1 cellular context compared by ENCODE assay signal in the genomic region with DNA sequence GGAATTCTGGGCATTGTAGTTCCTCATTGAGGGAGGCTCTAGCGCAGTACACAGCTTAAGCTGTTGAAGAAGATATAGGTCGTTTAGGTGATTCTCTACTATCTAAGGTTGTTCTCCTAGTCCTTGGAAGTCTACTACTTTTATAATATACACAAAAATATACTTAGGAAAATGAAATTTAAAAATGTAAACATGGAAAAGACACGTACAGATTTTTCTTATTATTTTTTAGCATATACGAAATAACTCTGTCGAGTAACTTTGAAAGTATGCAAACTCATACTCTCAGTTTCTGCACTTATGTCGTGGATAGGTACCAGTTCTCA.
TF ChIP-seq lines count a peak whose summit lies in the region.

No MANE protein-coding gene starts in this region.

TF ChIP-seq in A549, 52 proteins besides CTCF, POLR2A, EP300 and RAD21 (continued from another document):
- TF ChIP-seq CEBPB (IDR thresholded peaks at IDR 0.05) = no peak
- no peak for TF ChIP-seq HDAC2 (IDR thresholded peaks at IDR 0.05)
- no peak for TF ChIP-seq HOXB5 (CRISPR knock-in tag; IDR thresholded peaks at IDR 0.05)
- TF ChIP-seq MYC (IDR thresholded peaks at IDR 0.05; ENCODE audit: borderline replicate concordance, low read length) = no peak
